ENCODE assay signal across 1 cellular context in genomic region chr12:6315704-6316597, GRCh38.
TF ChIP-seq lines count a peak whose summit lies in the region.

No MANE protein-coding gene starts in this region.

TF ChIP-seq in HepG2, 621 proteins besides CTCF, POLR2A, EP300 and RAD21:
- TF ChIP-seq ZNF724P (CRISPR knock-in tag; IDR thresholded peaks at IDR 0.05; ENCODE audit: borderline replicate concordance) (no peak), AGO2 (optimal IDR thresholded peaks at IDR 0.05; ENCODE audit: low read depth, low read length) (peak; percentile 36), RBFOX2 (IDR thresholded peaks at IDR 0.05; ENCODE audit: low read depth, low read length) (peak; percentile 29; the same call in 1 of the 2 replicates), JDP2 (CRISPR knock-in tag; IDR thresholded peaks at IDR 0.05; ENCODE audit: borderline replicate concordance) (no peak), ZBTB3 (CRISPR knock-in tag; IDR thresholded peaks at IDR 0.05; ENCODE audit: borderline replicate concordance, low read depth) (no peak), SSRP1 (CRISPR knock-in tag; IDR thresholded peaks at IDR 0.05) (no peak), ZSCAN9 (CRISPR knock-in tag; IDR thresholded peaks at IDR 0.05; ENCODE audit: borderline replicate concordance) (no peak), ONECUT2 (CRISPR knock-in tag; IDR thresholded peaks at IDR 0.05) (no peak), ZNF276 (CRISPR knock-in tag; IDR thresholded peaks at IDR 0.05; ENCODE audit: low read depth) (no peak), ZNF225 (CRISPR knock-in tag; IDR thresholded peaks at IDR 0.05) (no peak), ARHGAP35 (CRISPR knock-in tag; IDR thresholded peaks at IDR 0.05; ENCODE audit: borderline replicate concordance) (no peak)
- TF ChIP-seq, protein P1, sequence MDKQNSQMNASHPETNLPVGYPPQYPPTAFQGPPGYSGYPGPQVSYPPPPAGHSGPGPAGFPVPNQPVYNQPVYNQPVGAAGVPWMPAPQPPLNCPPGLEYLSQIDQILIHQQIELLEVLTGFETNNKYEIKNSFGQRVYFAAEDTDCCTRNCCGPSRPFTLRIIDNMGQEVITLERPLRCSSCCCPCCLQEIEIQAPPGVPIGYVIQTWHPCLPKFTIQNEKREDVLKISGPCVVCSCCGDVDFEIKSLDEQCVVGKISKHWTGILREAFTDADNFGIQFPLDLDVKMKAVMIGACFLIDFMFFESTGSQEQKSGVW (CRISPR knock-in tag; IDR thresholded peaks at IDR 0.05; ENCODE audit: borderline replicate concordance): no peak
